ENCODE assay signal across 9 cellular contexts in the genomic region with DNA sequence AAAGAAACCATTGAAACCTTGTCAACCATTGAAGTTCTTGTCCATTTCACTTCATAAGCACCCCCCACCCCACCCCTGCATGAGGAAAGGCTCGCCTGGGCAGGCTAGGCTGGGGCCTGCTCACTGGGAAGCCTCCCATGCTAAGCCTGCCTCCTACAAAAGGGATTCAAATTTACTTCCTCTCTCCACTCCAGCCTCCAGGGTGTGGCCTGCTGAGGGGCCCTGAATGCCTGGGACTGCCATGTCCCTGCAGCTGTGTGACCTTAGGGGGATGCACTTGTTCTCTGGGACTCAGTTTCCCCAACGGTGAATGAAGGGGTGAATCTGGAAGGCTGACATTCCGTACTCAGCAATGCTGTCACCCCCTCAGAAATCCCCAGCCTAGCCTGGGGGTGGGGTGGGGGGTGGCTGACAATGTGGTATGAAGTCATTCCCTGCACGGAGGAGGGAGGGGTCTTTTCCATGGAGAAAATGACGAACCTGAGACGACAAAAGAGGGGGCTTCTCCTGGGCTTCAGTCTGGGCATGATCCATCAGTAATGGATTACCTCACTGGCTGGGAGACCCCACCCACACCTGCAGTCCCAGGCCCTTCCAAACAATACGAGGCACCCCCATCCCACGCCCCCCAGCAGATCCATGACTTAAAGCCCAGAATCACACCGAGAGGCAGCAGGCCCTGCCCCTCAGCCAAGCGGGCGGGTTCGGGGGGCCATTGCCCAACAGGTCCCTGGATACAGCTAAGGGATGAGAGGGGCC. TPM values are rescaled to one million over a fixed set of nuclear protein-coding genes. Genes with fewer than 3 reads are reported as not detected.
DNase-seq lines count a peak whose midpoint lies in the region; ATAC-seq, FAIRE-seq and TF ChIP-seq lines count a peak whose summit lies in the region.
"Had no signal": no experiment of that assay in that cellular context is flagged by ENCODE, and none has a peak within 500 bp of the region (broad histone marks: within the 10 kb centered on the region; RNA-seq: fewer than 3 reads in every experiment).

No MANE protein-coding gene starts in this region.

- peak; percentile 26 for DNase-seq in GM03348 (ENCODE audit: low spot score)
- no peak for DNase-seq in endothelial cell of umbilical vein (ENCODE audit: low read depth, low spot score)
- DNase-seq in EL, result no peak
- no peak for DNase-seq in NCI-H1105 (lab: John Stamatoyannopoulos, UW)

- H3F3A ChIP-seq in OCI-LY1 (ENCODE audit: insufficient read depth, low read length), result no peaks in the 10 kb centered on the region

- no peak for ATAC-seq in HG02884 (IDR thresholded peaks at IDR 0.05; ENCODE audit: unreplicated experiment)
- no peak for ATAC-seq in HG02588 (IDR thresholded peaks at IDR 0.05; ENCODE audit: unreplicated experiment)

- intact Hi-C loops in endothelial cell of umbilical vein (cut with micrococcal nuclease), result loop anchor here (5.0 kb wide), 1 partner anchor 77 kb away; a partner anchor contains a TSS

- BruUV-seq in endothelial cell of umbilical vein (replicated peaks; lab: Mats Ljungman, UMichigan), result no TSS peak

- H3K4me1 ChIP-seq in OCI-LY1 (ENCODE audit: insufficient read depth, low read length, severe bottlenecking), result peaks cover 39% of the 10 kb centered on the region
- peaks cover 10% of the 10 kb centered on the region for H3K4me1 ChIP-seq in endothelial cell of umbilical vein (ENCODE audit: control insufficient read depth, extremely low read depth, insufficient read depth, low read length)
- H3K4me1 ChIP-seq in neuron (ENCODE audit: insufficient read depth, low read length), result peaks cover 15% of the 10 kb centered on the region

- H3K79me2 ChIP-seq in OCI-LY1 (ENCODE audit: insufficient read depth, low read length), result no peaks in the 10 kb centered on the region
- no peaks in the 10 kb centered on the region for H3K79me2 ChIP-seq in endothelial cell of umbilical vein (ENCODE audit: control insufficient read depth, insufficient read depth, low read length)

- dilution Hi-C loops in endothelial cell of umbilical vein (cut with MboI; ENCODE audit: extremely low pct_ligation_motif_present, low sequenced_read_pairs), result no loop called here

- FAIRE-seq in endothelial cell of umbilical vein (lab: Jason Lieb, UNC), result no peak

- no peak for TF ChIP-seq POLR2A in endothelial cell of umbilical vein (IDR thresholded peaks at IDR 0.05; ENCODE audit: low read depth, low read length)

- no peaks in the 10 kb centered on the region for H3K9me3 ChIP-seq in OCI-LY1 (ENCODE audit: low read length)
- H3K9me3 ChIP-seq in endothelial cell of umbilical vein (replicated peaks; ENCODE audit: control insufficient read depth, insufficient read depth, low read length), result no peaks in the 10 kb centered on the region
- H3K9me3 ChIP-seq in neuron (ENCODE audit: low read length), result no peaks in the 10 kb centered on the region

- H3K9ac ChIP-seq in OCI-LY1 (ENCODE audit: low read length), result peak overlapping the region; percentile 71; the same call in 1 of the 2 replicates
- peak overlapping the region; percentile 57 for H3K9ac ChIP-seq in endothelial cell of umbilical vein (replicated peaks; ENCODE audit: extremely low read depth, insufficient read depth, low read length)

- H3K9me2 ChIP-seq in OCI-LY1 (ENCODE audit: low read depth, low read length), result no peaks in the 10 kb centered on the region

- H3K27ac ChIP-seq in OCI-LY1 (ENCODE audit: low read depth, low read length, poor library complexity, severe bottlenecking) (no peak overlapping the region), endothelial cell of umbilical vein (ENCODE audit: insufficient read depth, low read depth, low read length) (no peak overlapping the region)

- H2AFZ ChIP-seq in OCI-LY1 (ENCODE audit: low read length), result no peak overlapping the region
- peak overlapping the region; percentile 77 for H2AFZ ChIP-seq in endothelial cell of umbilical vein (ENCODE audit: low read depth, low read length)
- H2AFZ ChIP-seq in neuron (ENCODE audit: low read depth, low read length), result peak overlapping the region; percentile 83

- H3K36me3 ChIP-seq in OCI-LY1 (ENCODE audit: insufficient read depth, low read length) (peaks cover 9% of the 10 kb centered on the region; the same call in 1 of the 2 replicates), endothelial cell of umbilical vein (ENCODE audit: control insufficient read depth in 2 of 2, extremely low read depth in 1 of 2, insufficient read depth in 2 of 2, low read length in 2 of 2) (no peaks in the 10 kb centered on the region), neuron (ENCODE audit: insufficient read depth, low read length) (no peaks in the 10 kb centered on the region)

- CTCF ChIA-PET in endothelial cell of umbilical vein (lab: Charles Lee), result no interaction called here

- POLR2A ChIA-PET in endothelial cell of umbilical vein (lab: Charles Lee), result no interaction called here

- H3K27me3 ChIP-seq in OCI-LY1 (ENCODE audit: insufficient read depth, low read length) (no peaks in the 10 kb centered on the region), endothelial cell of umbilical vein (ENCODE audit: control insufficient read depth in 2 of 2, insufficient read depth in 2 of 2, low read length in 2 of 2) (no peaks in the 10 kb centered on the region), neuron (ENCODE audit: insufficient read depth, low read length) (peaks cover 5% of the 10 kb centered on the region)

- no peaks in the 10 kb centered on the region for H3K9me1 ChIP-seq in endothelial cell of umbilical vein (replicated peaks; ENCODE audit: control insufficient read depth, extremely low read depth, insufficient read depth, low read length)

- H3K4me2 ChIP-seq in OCI-LY1 (ENCODE audit: low read length) (peak overlapping the region; percentile 98), endothelial cell of umbilical vein (ENCODE audit: insufficient read depth, low read length) (peak overlapping the region; percentile 73)

- H4K20me1 ChIP-seq in OCI-LY1 (ENCODE audit: insufficient read depth, low read length), result no peaks in the 10 kb centered on the region
- no peaks in the 10 kb centered on the region for H4K20me1 ChIP-seq in endothelial cell of umbilical vein (replicated peaks; ENCODE audit: control insufficient read depth, extremely low read depth, insufficient read depth, low read length)

- TF ChIP-seq CTCF in OCI-LY1 (IDR thresholded peaks at IDR 0.05; ENCODE audit: low read length) (no peak), endothelial cell of umbilical vein (IDR thresholded peaks at IDR 0.05; ENCODE audit: extremely low read depth in 1 of 2, insufficient read depth in 1 of 2, low read depth in 1 of 2, low read length in 2 of 2) (no peak)

- H3K4me3 ChIP-seq in OCI-LY1 (ENCODE audit: low read depth, low read length, poor library complexity, severe bottlenecking) (peak overlapping the region; percentile 90), endothelial cell of umbilical vein (replicated peaks in 1 of 3; ENCODE audit: insufficient read depth in 1 of 3, low read depth in 1 of 3, low read length in 3 of 3) (peak overlapping the region in 1 of 3 experiments; percentile 68), neuron (ENCODE audit: low read length) (peak overlapping the region; percentile 80)

TF ChIP-seq in endothelial cell of umbilical vein, 7 proteins besides CTCF, POLR2A, EP300 and RAD21:
- TF ChIP-seq, protein P1, sequence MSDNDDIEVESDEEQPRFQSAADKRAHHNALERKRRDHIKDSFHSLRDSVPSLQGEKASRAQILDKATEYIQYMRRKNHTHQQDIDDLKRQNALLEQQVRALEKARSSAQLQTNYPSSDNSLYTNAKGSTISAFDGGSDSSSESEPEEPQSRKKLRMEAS (IDR thresholded peaks at IDR 0.05; ENCODE audit: insufficient read depth, insufficient read length), result no peak
- no peak for TF ChIP-seq EZH2 (IDR thresholded peaks at IDR 0.05; ENCODE audit: borderline replicate concordance, low read depth, low read length, severe bottlenecking)
- TF ChIP-seq POLR2AphosphoS5 (IDR thresholded peaks at IDR 0.05; ENCODE audit: insufficient read depth, low read depth, low read length), result no peak
- TF ChIP-seq FOS (IDR thresholded peaks at IDR 0.05; ENCODE audit: borderline replicate concordance, insufficient read depth, low read length), result no peak
- no peak for TF ChIP-seq GATA2 (IDR thresholded peaks at IDR 0.05; ENCODE audit: insufficient read depth, insufficient read length, low read depth, low read length)
- TF ChIP-seq MYC (IDR thresholded peaks at IDR 0.05; ENCODE audit: low read depth, low read length), result no peak

RNA-seq across cellular contexts. Expression of a gene that starts 1.1 kb away (rescaled TPM):
- 37.9 and 43.4 TPM in 2 replicates for total RNA-seq in endothelial cell of umbilical vein
- polyA plus RNA-seq in endothelial cell of umbilical vein, result 53.6 and 63.6 TPM in 2 replicates
- polyA plus RNA-seq in endothelial cell of umbilical vein (2011; cell fraction: cytosol; rRNA removed), result 36.7 and 41.5 TPM in 2 replicates
- polyA plus RNA-seq in endothelial cell of umbilical vein (2011; cell fraction: nucleus; rRNA removed), result 85.3 and 92.4 TPM in 2 replicates
- 37.6 and 40.4 TPM in 2 replicates for polyA plus RNA-seq in endothelial cell of umbilical vein (2012)
- 32.3 and 39.4 TPM in 2 replicates for polyA minus RNA-seq in endothelial cell of umbilical vein
- 16.9 TPM for polyA minus RNA-seq in endothelial cell of umbilical vein (2011; cell fraction: cytosol; rRNA and poly(A)+ RNA removed)
- polyA minus RNA-seq in endothelial cell of umbilical vein (2011; cell fraction: nucleus; rRNA and poly(A)+ RNA removed), result 12.5 and 17.3 TPM in 2 replicates

RNA-seq across cellular contexts. Expression of a gene that starts 45.2 kb away (rescaled TPM):
- not detected in 2 replicates for total RNA-seq in endothelial cell of umbilical vein
- not detected in 2 replicates for polyA plus RNA-seq in endothelial cell of umbilical vein
- not detected in 2 replicates for polyA plus RNA-seq in endothelial cell of umbilical vein (2011; cell fraction: cytosol; rRNA removed)
- not detected in 2 replicates for polyA plus RNA-seq in endothelial cell of umbilical vein (2011; cell fraction: nucleus; rRNA removed)
- not detected in 2 replicates for polyA plus RNA-seq in endothelial cell of umbilical vein (2012)
- not detected in 2 replicates for polyA minus RNA-seq in endothelial cell of umbilical vein
- not detected for polyA minus RNA-seq in endothelial cell of umbilical vein (2011; cell fraction: cytosol; rRNA and poly(A)+ RNA removed)
- not detected in 2 replicates for polyA minus RNA-seq in endothelial cell of umbilical vein (2011; cell fraction: nucleus; rRNA and poly(A)+ RNA removed)
- total RNA-seq: NCI-H460 had no signal
